8 cellular contexts compared by ENCODE assay signal in genomic region chr7:32846630-32847225, GRCh38. TPM values are rescaled to one million over a fixed set of nuclear protein-coding genes. Genes with fewer than 3 reads are reported as not detected.
A peak's percentile ranks its signal among the peaks of the same experiment; 100 is the strongest.
DNase-seq lines count a peak whose midpoint lies in the region; ATAC-seq, FAIRE-seq and TF ChIP-seq lines count a peak whose summit lies in the region.

No MANE protein-coding gene starts in this region.

- TF ChIP-seq CTCF in DOHH2 (IDR thresholded peaks at IDR 0.05; ENCODE audit: low read depth, low read length, poor library complexity, severe bottlenecking), result peak; percentile 96
- TF ChIP-seq CTCF in RWPE2 (IDR thresholded peaks at IDR 0.05; ENCODE audit: poor library complexity, severe bottlenecking), result peak; percentile 88
- peak in 2 of 3 donors; percentile 67 to 68 for TF ChIP-seq CTCF in omental fat pad (IDR thresholded peaks at IDR 0.05)
- TF ChIP-seq CTCF in thoracic aorta (IDR thresholded peaks at IDR 0.05), result peak; percentile 88

- H3F3A ChIP-seq in DOHH2 (ENCODE audit: control insufficient read depth, insufficient read depth), result no peaks in the 10 kb centered on the region

- DNase-seq in HT1080 (ENCODE audit: low read depth), result peak; percentile 87
- peak; percentile 67 for DNase-seq in RWPE2 (ENCODE audit: low spot score)
- peak; percentile 85 for DNase-seq in activated T-helper 9 cell treated with anti-CD3 and anti-CD28 coated beads, Interleukin-2, amount 50 U/mL, for 16 hours (ENCODE audit: low read depth)
- peak; percentile 8 to 37 for DNase-seq in frontal cortex (ENCODE audit: low spot score in 2 of 2)
- DNase-seq in omental fat pad (ENCODE audit: low spot score), result peak; percentile 97
- peak; percentile 78 for DNase-seq in thoracic aorta (ENCODE audit: low spot score)

- ATAC-seq in GM21526 (IDR thresholded peaks at IDR 0.05; ENCODE audit: low FRiP score, unreplicated experiment), result peak; percentile 100
- peak; percentile 99 for ATAC-seq in RWPE2 (ENCODE audit: low read depth)
- peak; percentile 92 for ATAC-seq in omental fat pad (ENCODE audit: low FRiP score)
- peak; percentile 99 for ATAC-seq in thoracic aorta (ENCODE audit: insufficient number of reproducible peaks, low FRiP score, low read depth)

- H3K4me1 ChIP-seq in DOHH2 (ENCODE audit: control insufficient read depth, low read length), result no peaks in the 10 kb centered on the region
- no peaks in the 10 kb centered on the region for H3K4me1 ChIP-seq in RWPE2 (ENCODE audit: insufficient read depth, poor library complexity, severe bottlenecking)
- no peaks in the 10 kb centered on the region for H3K4me1 ChIP-seq in thoracic aorta (ENCODE audit: control insufficient read depth in 1 of 2, low read depth in 2 of 2)

- H3K27ac ChIP-seq in DOHH2 (ENCODE audit: low read depth, low read length) (no peak overlapping the region), RWPE2 (ENCODE audit: poor library complexity, severe bottlenecking) (no peak overlapping the region), thoracic aorta (no peak overlapping the region)

- H4K20me1 ChIP-seq in DOHH2 (ENCODE audit: control insufficient read depth, insufficient read depth, low read depth, low read length), result no peaks in the 10 kb centered on the region

- H3K4me3 ChIP-seq in DOHH2 (ENCODE audit: low read length) (no peak overlapping the region), RWPE2 (ENCODE audit: severe bottlenecking) (no peak overlapping the region), thoracic aorta (peak overlapping the region; percentile 18)

- no peaks in the 10 kb centered on the region for H3K79me2 ChIP-seq in DOHH2 (ENCODE audit: control insufficient read depth, low read length)

- no peaks in the 10 kb centered on the region for H3K9me2 ChIP-seq in DOHH2 (replicated peaks; ENCODE audit: control insufficient read depth, low read length)

- H3K9me3 ChIP-seq in DOHH2 (ENCODE audit: control insufficient read depth, insufficient read depth, low read length) (no peaks in the 10 kb centered on the region), RWPE2 (ENCODE audit: severe bottlenecking) (no peaks in the 10 kb centered on the region), thoracic aorta (no peaks in the 10 kb centered on the region)

- H3K27me3 ChIP-seq in DOHH2 (ENCODE audit: control insufficient read depth, low read length) (peaks cover 11% of the 10 kb centered on the region; the same call in 1 of the 2 replicates), RWPE2 (ENCODE audit: insufficient read depth, poor library complexity, severe bottlenecking) (no peaks in the 10 kb centered on the region), thoracic aorta (replicated peaks; ENCODE audit: insufficient read depth) (no peaks in the 10 kb centered on the region)

- FAIRE-seq in frontal cortex (lab: Jason Lieb, UNC), result no peak

- H3K4me2 ChIP-seq in DOHH2 (ENCODE audit: low read length), result peak overlapping the region; percentile 6

- H3K36me3 ChIP-seq in DOHH2 (ENCODE audit: control insufficient read depth, low read length), result no peaks in the 10 kb centered on the region
- no peaks in the 10 kb centered on the region for H3K36me3 ChIP-seq in RWPE2 (ENCODE audit: low read depth)
- H3K36me3 ChIP-seq in thoracic aorta, result no peaks in the 10 kb centered on the region

RNA-seq across cellular contexts. Expression of gene KBTBD2, which starts 44.8 kb away (rescaled TPM):
- 28.0 and 32.9 TPM in 2 replicates for total RNA-seq in HT1080 (2014; rRNA removed; shearing (Covaris generic))
- 26.0 and 33.6 TPM in 2 replicates for polyA plus RNA-seq in HT1080 (2015; cell fraction: cytosol; rRNA removed)
- 37.5 and 37.6 TPM in 2 replicates for polyA plus RNA-seq in HT1080 (2015; cell fraction: nucleus; rRNA removed)
- total RNA-seq in frontal cortex, result 117 TPM
- 10 to 100 TPM; 39.0 to 56.4 (median 50.4) TPM for total RNA-seq in omental fat pad
- 10 to 100 TPM; 24.1 to 47.9 TPM for total RNA-seq in thoracic aorta

Comparison
In these comparisons a context has a peak if more than half of its experiments do, and no peak if none do; other contexts are left out.
1. DNase-seq: peak in every context shown above with its lines; median percentile 97 in omental fat pad; 87 in HT1080; 85 in activated T-helper 9 cell treated with anti-CD3 and anti-CD28 coated beads, Interleukin-2, amount 50 U/mL, for 16 hours; 78 in thoracic aorta; 67 in RWPE2; 22 in frontal cortex.